8 cellular contexts compared by ENCODE assay signal in the genomic region with DNA sequence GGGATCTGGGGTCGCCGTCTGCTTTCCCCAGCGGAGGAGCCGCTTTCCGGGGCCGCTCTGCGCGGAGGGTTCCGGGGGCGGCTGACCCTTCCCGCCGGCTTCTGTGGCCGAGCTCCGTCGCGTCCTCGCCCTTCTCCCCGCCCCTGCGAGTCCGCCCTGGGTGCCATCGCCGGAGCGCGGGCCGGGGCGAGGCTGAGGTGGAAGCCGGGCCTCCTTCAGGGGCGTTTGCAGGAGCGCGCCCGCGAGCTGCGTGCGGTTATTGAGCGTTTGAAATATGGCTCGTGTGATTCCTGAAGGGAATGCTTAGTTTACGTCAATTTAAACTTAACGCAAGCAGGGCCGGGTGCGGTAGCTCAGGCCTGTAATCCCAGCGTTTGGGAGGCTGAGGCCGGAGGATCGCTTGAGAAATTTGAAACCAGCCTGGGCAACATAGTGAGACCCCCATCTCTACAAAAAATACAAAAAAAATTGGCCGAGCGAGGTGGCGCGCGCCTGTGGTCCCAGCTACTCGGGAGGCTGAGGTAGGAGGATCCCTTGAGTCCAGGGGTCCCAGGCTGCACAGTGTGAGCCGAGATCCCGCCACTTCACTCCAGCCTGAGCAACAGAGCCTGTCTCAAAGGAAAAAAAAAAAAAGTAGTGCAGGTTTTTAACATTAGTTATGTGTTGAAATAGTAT. TPM values are rescaled to one million over a fixed set of nuclear protein-coding genes. Genes with fewer than 3 reads are reported as not detected.
DNase-seq lines count a peak whose midpoint lies in the region; ATAC-seq, FAIRE-seq and TF ChIP-seq lines count a peak whose summit lies in the region.

No MANE protein-coding gene starts in this region.

- no peaks in the 10 kb centered on the region for H3K27me3 ChIP-seq in trophoblast cell (ENCODE audit: insufficient read depth, low read length)

- peak overlapping the region; percentile 65 for H3K18ac ChIP-seq in trophoblast cell (ENCODE audit: low read length)

- H3K27ac Mint-ChIP-seq in activated CD4-positive, alpha-beta memory T cell treated with anti-CD3 and anti-CD28 coated beads for 36 hours = peak overlapping the region; percentile 54

- DNase-seq in A549 (ENCODE audit: low read depth in 1 of 2, low spot score in 1 of 2) (no peak), fibroblast of the aortic adventitia (ENCODE audit: low read depth) (peak; percentile 23), trophoblast cell (peak in 1 of 2 donors; percentile 49), C1 segment of cervical spinal cord (lab: John Stamatoyannopoulos, UW) (no peak), NCI-H226 (no peak)
- peak; percentile 44 for DNase-seq in activated CD4-positive, alpha-beta memory T cell treated with anti-CD3 and anti-CD28 coated beads for 36 hours

- H3K4me2 ChIP-seq in A549 (peak overlapping the region; percentile 82), trophoblast cell (ENCODE audit: low read length) (peak overlapping the region; percentile 88)

- peak overlapping the region; percentile 45 for H4K91ac ChIP-seq in trophoblast cell (ENCODE audit: low read depth, low read length)

- TF ChIP-seq RAD21 in A549 (conservative IDR thresholded peaks at IDR 0.05 in 1 of 2, IDR thresholded peaks at IDR 0.05 in 1 of 2) = no peak

- peaks cover 11% of the 10 kb centered on the region for H3K79me2 ChIP-seq in trophoblast cell (ENCODE audit: control insufficient read depth, insufficient read depth, low read length, poor library complexity)

- H3K4me1 Mint-ChIP-seq in activated CD4-positive, alpha-beta memory T cell treated with anti-CD3 and anti-CD28 coated beads for 36 hours (ENCODE audit: low read depth) = peaks cover 23% of the 10 kb centered on the region

- peak overlapping the region; percentile 81 for H3K4me3 Mint-ChIP-seq in activated CD4-positive, alpha-beta memory T cell treated with anti-CD3 and anti-CD28 coated beads for 36 hours

- ATAC-seq in A549 = peak; percentile 18 to 49
- peak; percentile 16 for ATAC-seq in GM18907 (IDR thresholded peaks at IDR 0.05; ENCODE audit: unreplicated experiment)
- peak; percentile 2 for ATAC-seq in HG03378 (IDR thresholded peaks at IDR 0.05; ENCODE audit: unreplicated experiment)

- peak overlapping the region; percentile 4 for H4K12ac ChIP-seq in trophoblast cell (ENCODE audit: low read depth, low read length)

- 22% methylated on average over 18 of the region's 51 CpGs for WGBS in A549 (ENCODE audit: missing lambda C conversion rate)
- WGBS in trophoblast cell (ENCODE audit: extremely low coverage, insufficient coverage, insufficient read length) = no CpG with 5 or more reads among the region's 51 CpGs

- peak overlapping the region; percentile 76 for H4K8ac ChIP-seq in trophoblast cell (ENCODE audit: low read depth, low read length)

- H3K4me3 ChIP-seq in A549 = peak overlapping the region; percentile 93
- H3K4me3 ChIP-seq in fibroblast of the aortic adventitia (ENCODE audit: low read depth, low read length) = peak overlapping the region; percentile 85
- peak overlapping the region; percentile 92 for H3K4me3 ChIP-seq in trophoblast cell (ENCODE audit: low read depth, low read length)

- peak overlapping the region; percentile 59 for H3K14ac ChIP-seq in trophoblast cell (ENCODE audit: low read length)

- H3K4me1 ChIP-seq in A549 (no peaks in the 10 kb centered on the region), trophoblast cell (ENCODE audit: control insufficient read depth in 1 of 2, insufficient read depth in 2 of 2, low read length in 2 of 2) (peaks cover 2 to 4% of the 10 kb centered on the region in 2 experiments)

- H2BK5ac ChIP-seq in trophoblast cell (ENCODE audit: low read depth, low read length, poor library complexity) = no peak overlapping the region

- H3K23ac ChIP-seq in trophoblast cell (ENCODE audit: low read length) = no peak overlapping the region

- H3K9me3 ChIP-seq in A549 (peaks cover 9% of the 10 kb centered on the region; the same call in 2 of the 3 replicates), trophoblast cell (ENCODE audit: insufficient read depth, low read depth, low read length) (no peaks in the 10 kb centered on the region)

- peak overlapping the region; percentile 91 for H3K9ac ChIP-seq in trophoblast cell (ENCODE audit: low read length)

- H3K27ac ChIP-seq in A549 = peak overlapping the region; percentile 92 to 95
- peak overlapping the region; percentile 58 for H3K27ac ChIP-seq in trophoblast cell (ENCODE audit: low read depth, low read length)

- peaks cover 12% of the 10 kb centered on the region for H3K79me1 ChIP-seq in trophoblast cell (ENCODE audit: low read length)

- H2BK12ac ChIP-seq in trophoblast cell (ENCODE audit: low read length) = no peak overlapping the region

- TF ChIP-seq EP300 in A549 (IDR thresholded peaks at IDR 0.05) = no peak

- POLR2A ChIA-PET in A549 (lab: Yijun Ruan, JAX) = no interaction called here
- POLR2A ChIA-PET in activated CD4-positive, alpha-beta memory T cell treated with anti-CD3 and anti-CD28 coated beads for 36 hours (lab: Charles Lee) = interaction anchor here (1.0 to 2.2 kb wide), 4 partner anchors 10 to 49 kb away, joined by 3 to 12 read pairs (median 4); no protein-coding TSS in a partner anchor

- TF ChIP-seq POLR2A in A549 (IDR thresholded peaks at IDR 0.05; ENCODE audit: low read length) = no peak

- no peak overlapping the region for H2AK5ac ChIP-seq in trophoblast cell (ENCODE audit: low read length)

- peaks cover 11% of the 10 kb centered on the region for H3K9me3 Mint-ChIP-seq in activated CD4-positive, alpha-beta memory T cell treated with anti-CD3 and anti-CD28 coated beads for 36 hours

- CTCF ChIA-PET in A549 (lab: Yijun Ruan, JAX) = interaction anchor here (1.5 kb wide), 1 partner anchor 8 kb away, joined by 3 read pairs; no protein-coding TSS in a partner anchor
- CTCF ChIA-PET in activated CD4-positive, alpha-beta memory T cell treated with anti-CD3 and anti-CD28 coated beads for 36 hours (lab: Charles Lee) = interaction anchor here (0.7 kb wide), 1 partner anchor 58 kb away, joined by 3 read pairs; no protein-coding TSS in a partner anchor

- peak overlapping the region; percentile 65 for H2AFZ ChIP-seq in trophoblast cell (ENCODE audit: insufficient read depth, low read length, poor library complexity)

- intact Hi-C loops in activated CD4-positive, alpha-beta memory T cell treated with anti-CD3 and anti-CD28 coated beads for 36 hours (cut with micrococcal nuclease) = loop anchor here (2.0 kb wide), 1 partner anchor 325 kb away; the partner anchor contains the start of gene ZNF84

- no peaks in the 10 kb centered on the region for H3K27me3 Mint-ChIP-seq in activated CD4-positive, alpha-beta memory T cell treated with anti-CD3 and anti-CD28 coated beads for 36 hours

- H3K36me3 Mint-ChIP-seq in activated CD4-positive, alpha-beta memory T cell treated with anti-CD3 and anti-CD28 coated beads for 36 hours = peaks cover 28% of the 10 kb centered on the region

- no peak for FAIRE-seq in A549 (lab: Jason Lieb, UNC)

- TF ChIP-seq CTCF in A549 (IDR thresholded peaks at IDR 0.05) (no peak), fibroblast of the aortic adventitia (IDR thresholded peaks at IDR 0.05; ENCODE audit: insufficient read depth, low read length) (no peak)

- peak overlapping the region; percentile 19 for H3K4ac ChIP-seq in trophoblast cell (ENCODE audit: low read depth, low read length)

- H2BK120ac ChIP-seq in trophoblast cell (ENCODE audit: insufficient read depth, low read length, poor library complexity) = no peak overlapping the region

- H3K36me3 ChIP-seq in trophoblast cell (ENCODE audit: control insufficient read depth in 1 of 2, insufficient read depth in 2 of 2, low read length in 2 of 2) = peaks cover 9 to 12% of the 10 kb centered on the region in 2 experiments

TF ChIP-seq in A549, 52 proteins besides CTCF, POLR2A, EP300 and RAD21 (continues in another document):
- TF ChIP-seq ZNF302 (CRISPR knock-in tag; IDR thresholded peaks at IDR 0.05) = no peak

RNA-seq across cellular contexts. Expression of gene PGAM5, which starts 0.7 kb away (rescaled TPM):
- polyA plus RNA-seq in A549 (2011; rRNA removed) = 29.3 and 36.7 TPM in 2 replicates
- polyA plus RNA-seq in A549 (2012; cell fraction: cytosol; rRNA removed) = 62.8 and 89.2 TPM in 2 replicates
- polyA plus RNA-seq in A549 (2012; cell fraction: nucleus; rRNA removed) = 57.4 and 65.8 TPM in 2 replicates
- polyA plus RNA-seq in A549 (2017; fragmentation: RNase III; extraction: RNeasy Plus Mini Kit Qiagen cat#74134 plus additional on column Dnase treatment) = 49.5 to 53.4 TPM (median 51.3 TPM) in 3 replicates
- polyA minus RNA-seq in A549 (2011; rRNA and poly(A)+ RNA removed) = 97.5 and 139 TPM in 2 replicates
- total RNA-seq in activated CD4-positive, alpha-beta memory T cell treated with anti-CD3 and anti-CD28 coated beads for 36 hours = 10 to 100 TPM; 54.3 to 56.4 TPM
- total RNA-seq in fibroblast of the aortic adventitia (ENCODE audit: low replicate concordance) = 1.6 and 22.4 TPM in 2 replicates
- 27.8 and 29.5 TPM in 2 replicates for polyA plus RNA-seq in trophoblast cell (2013)

RNA-seq across cellular contexts. Expression of gene PXMP2, which starts 23.9 kb away (rescaled TPM):
- polyA plus RNA-seq in A549 (2011; rRNA removed) (21.3 and 22.5 TPM in 2 replicates), A549 (2017; fragmentation: RNase III; extraction: RNeasy Plus Mini Kit Qiagen cat#74134 plus additional on column Dnase treatment) (18.7 to 20.0 TPM (median 19.4 TPM) in 3 replicates)
- polyA plus RNA-seq in A549 (2012; cell fraction: cytosol; rRNA removed) = 33.5 and 36.6 TPM in 2 replicates
- polyA plus RNA-seq in A549 (2012; cell fraction: nucleus; rRNA removed) = 18.9 and 26.1 TPM in 2 replicates
- polyA minus RNA-seq in A549 (2011; rRNA and poly(A)+ RNA removed) = 11.3 and 11.7 TPM in 2 replicates
- total RNA-seq in activated CD4-positive, alpha-beta memory T cell treated with anti-CD3 and anti-CD28 coated beads for 36 hours = 10 to 100 TPM; 17.8 to 20.9 TPM
- total RNA-seq in fibroblast of the aortic adventitia (ENCODE audit: low replicate concordance) = 19.2 and 21.8 TPM in 2 replicates
- 17.1 and 18.2 TPM in 2 replicates for polyA plus RNA-seq in trophoblast cell (2013)

RNA-seq across cellular contexts. Expression of gene POLE, which starts 24.2 kb away (rescaled TPM):
- 28.9 and 32.1 TPM in 2 replicates for polyA plus RNA-seq in A549 (2011; rRNA removed)
- 63.0 and 69.0 TPM in 2 replicates for polyA plus RNA-seq in A549 (2012; cell fraction: cytosol; rRNA removed)
- polyA plus RNA-seq in A549 (2012; cell fraction: nucleus; rRNA removed) = 366 and 407 TPM in 2 replicates
- 63.7 to 73.6 TPM (median 67.2 TPM) in 3 replicates for polyA plus RNA-seq in A549 (2017; fragmentation: RNase III; extraction: RNeasy Plus Mini Kit Qiagen cat#74134 plus additional on column Dnase treatment)
- 157 and 173 TPM in 2 replicates for polyA minus RNA-seq in A549 (2011; rRNA and poly(A)+ RNA removed)
- total RNA-seq in activated CD4-positive, alpha-beta memory T cell treated with anti-CD3 and anti-CD28 coated beads for 36 hours = 100 to 1,000 TPM; 112 to 114 TPM
- total RNA-seq in fibroblast of the aortic adventitia (ENCODE audit: low replicate concordance) = 15.0 and 37.4 TPM in 2 replicates
- polyA plus RNA-seq in trophoblast cell (2013) = 29.4 and 30.7 TPM in 2 replicates

RNA-seq across cellular contexts. Expression of gene ANKLE2, which starts 50.3 kb away (rescaled TPM):
- polyA plus RNA-seq in A549 (2011; rRNA removed) = 103 and 132 TPM in 2 replicates
- polyA plus RNA-seq in A549 (2012; cell fraction: cytosol; rRNA removed) = 81.7 and 90.0 TPM in 2 replicates
- 233 and 311 TPM in 2 replicates for polyA plus RNA-seq in A549 (2012; cell fraction: nucleus; rRNA removed)
- 70.7 to 73.2 TPM (median 72.4 TPM) in 3 replicates for polyA plus RNA-seq in A549 (2017; fragmentation: RNase III; extraction: RNeasy Plus Mini Kit Qiagen cat#74134 plus additional on column Dnase treatment)
- polyA minus RNA-seq in A549 (2011; rRNA and poly(A)+ RNA removed) = 348 and 431 TPM in 2 replicates
- 100 to 1,000 TPM; 112 to 123 TPM for total RNA-seq in activated CD4-positive, alpha-beta memory T cell treated with anti-CD3 and anti-CD28 coated beads for 36 hours
- total RNA-seq in fibroblast of the aortic adventitia (ENCODE audit: low replicate concordance) = 58.5 and 68.4 TPM in 2 replicates
- 46.0 and 50.2 TPM in 2 replicates for polyA plus RNA-seq in trophoblast cell (2013)

Comparison
In these comparisons a context has a peak if more than half of its experiments do, and no peak if none do; other contexts are left out.
1. DNase-seq: peak in activated CD4-positive, alpha-beta memory T cell treated with anti-CD3 and anti-CD28 coated beads for 36 hours (single experiment) and fibroblast of the aortic adventitia (single experiment); none in A549 (0 of 2), C1 segment of cervical spinal cord (0 of 14) and NCI-H226 (single experiment).
2. Peak in every context shown above with its lines, with median percentiles within 50 percentile points of each other: ATAC-seq and H3K4me3 ChIP-seq.